15 cellular contexts compared by ENCODE assay signal in the genomic region with DNA sequence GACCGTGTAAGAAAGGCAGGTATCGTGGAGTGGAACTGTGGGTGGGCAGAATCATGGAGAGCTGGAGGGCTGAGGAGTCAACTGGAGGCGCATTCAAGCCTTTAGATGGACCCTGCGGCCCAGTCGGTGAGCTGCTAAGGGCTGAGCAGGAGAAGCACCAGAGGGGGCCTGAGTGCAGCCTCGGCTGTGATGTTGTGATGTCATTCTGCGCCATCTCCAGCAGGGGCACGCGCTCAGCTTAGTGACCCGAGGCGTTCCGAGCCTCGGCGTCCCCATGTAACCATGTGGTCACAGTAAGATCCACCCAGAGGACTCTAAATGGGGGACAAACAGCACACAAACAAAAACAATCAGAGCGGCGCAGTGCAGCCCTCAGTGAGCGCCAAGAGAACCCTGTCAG.
A peak's percentile ranks its signal among the peaks of the same experiment; 100 is the strongest.
DNase-seq lines count a peak whose midpoint lies in the region; ATAC-seq, FAIRE-seq and TF ChIP-seq lines count a peak whose summit lies in the region.
"Had no signal": no experiment of that assay in that cellular context is flagged by ENCODE, and none has a peak within 500 bp of the region (broad histone marks: within the 10 kb centered on the region; RNA-seq: fewer than 3 reads in every experiment).

No MANE protein-coding gene starts in this region.

- no peak overlapping the region for H3K4me3 ChIP-seq in A673 (ENCODE audit: low read depth, low read length, poor library complexity, severe bottlenecking)
- no peak overlapping the region for H3K4me3 ChIP-seq in GM23248
- no peak overlapping the region for H3K4me3 ChIP-seq in bronchial epithelial cell (ENCODE audit: low read depth, low read length)
- no peak overlapping the region for H3K4me3 ChIP-seq in neural progenitor cell
- H3K4me3 ChIP-seq: BLaER1 treated with 17β-estradiol and CSF1 and Interleukin-3, amounts not matched to agents 10 nM and 100 nM; hepatocyte had no signal

- H3K27me3 ChIP-seq in A673 (replicated peaks; ENCODE audit: insufficient read depth, low read depth, low read length, poor library complexity): no peaks in the 10 kb centered on the region
- no peaks in the 10 kb centered on the region for H3K27me3 ChIP-seq in GM23248 (replicated peaks; ENCODE audit: insufficient read depth)
- H3K27me3 ChIP-seq in bronchial epithelial cell (ENCODE audit: control insufficient read depth, insufficient read depth, low read length): no peaks in the 10 kb centered on the region
- H3K27me3 ChIP-seq in neural progenitor cell: no peaks in the 10 kb centered on the region
- H3K27me3 ChIP-seq: BLaER1 treated with 17β-estradiol and CSF1 and Interleukin-3, amounts not matched to agents 10 nM and 100 nM; hepatocyte had no signal

- TF ChIP-seq CTCF in A673 (conservative IDR thresholded peaks at IDR 0.05; ENCODE audit: low read depth, low read length) (0 out of 2 replicates have a peak, but pooled peaks have one; percentile 21), bronchial epithelial cell (IDR thresholded peaks at IDR 0.05; ENCODE audit: insufficient read depth, low read length, severe bottlenecking) (peak; percentile 2), neural progenitor cell (IDR thresholded peaks at IDR 0.05) (peak; percentile 50)

- H3K79me2 ChIP-seq in GM23248 (ENCODE audit: insufficient read depth) (peaks cover 89% of the 10 kb centered on the region), neural progenitor cell (ENCODE audit: low read depth) (peaks cover 74% of the 10 kb centered on the region)

- intact Hi-C loops in A673 (cut with micrococcal nuclease; ENCODE audit: unreplicated experiment): no loop called here

- H3K4me1 ChIP-seq in A673 (ENCODE audit: insufficient read depth, low read length, poor library complexity, severe bottlenecking) (no peaks in the 10 kb centered on the region), GM23248 (ENCODE audit: insufficient read depth) (peaks cover 42% of the 10 kb centered on the region), neural progenitor cell (no peaks in the 10 kb centered on the region)

- H3K9me3 ChIP-seq in A673 (ENCODE audit: low read depth, low read length, poor library complexity, severe bottlenecking) (no peaks in the 10 kb centered on the region), GM23248 (ENCODE audit: low read depth) (no peaks in the 10 kb centered on the region), neural progenitor cell (ENCODE audit: low read depth) (no peaks in the 10 kb centered on the region)
- H3K9me3 ChIP-seq: BLaER1 treated with 17β-estradiol and CSF1 and Interleukin-3, amounts not matched to agents 10 nM and 100 nM had no signal

- peaks cover 43% of the 10 kb centered on the region for H3K36me3 Mint-ChIP-seq in neural progenitor cell

- peaks cover 28% of the 10 kb centered on the region for H3K4me1 Mint-ChIP-seq in neural progenitor cell

- H3K27ac ChIP-seq in A673 (ENCODE audit: low read depth, low read length, poor library complexity, severe bottlenecking) (no peak overlapping the region), GM23248 (peak overlapping the region; percentile 99), neural progenitor cell (no peak overlapping the region)
- H3K27ac ChIP-seq: BLaER1 treated with 17β-estradiol and CSF1 and Interleukin-3, amounts not matched to agents 10 nM and 100 nM had no signal

- FAIRE-seq in bronchial epithelial cell (lab: Jason Lieb, UNC): peak; percentile 58

- H3F3A ChIP-seq in GM23248 (ENCODE audit: insufficient read depth) (peaks cover 46% of the 10 kb centered on the region), neural progenitor cell (ENCODE audit: low read depth) (no peaks in the 10 kb centered on the region)

- ATAC-seq in GM18873 (IDR thresholded peaks at IDR 0.05; ENCODE audit: low FRiP score, unreplicated experiment) (no peak), GM21381 (IDR thresholded peaks at IDR 0.05; ENCODE audit: unreplicated experiment) (no peak)
- ATAC-seq: right cardiac atrium had no signal

- H3K36me3 ChIP-seq in A673 (ENCODE audit: insufficient read depth, low read length, poor library complexity, severe bottlenecking): peaks cover 6% of the 10 kb centered on the region
- H3K36me3 ChIP-seq in GM23248 (ENCODE audit: low read depth): peaks cover 11% of the 10 kb centered on the region; the same call in 1 of the 2 replicates
- peaks cover 20% of the 10 kb centered on the region for H3K36me3 ChIP-seq in bronchial epithelial cell (ENCODE audit: control insufficient read depth, insufficient read depth, low read length)
- H3K36me3 ChIP-seq in neural progenitor cell: no peaks in the 10 kb centered on the region

- CTCF ChIA-PET in A673 (lab: Charles Lee): no interaction called here

- peak overlapping the region; percentile 7 for H3K27ac Mint-ChIP-seq in neural progenitor cell
- H3K27ac Mint-ChIP-seq: activated CD4-positive, alpha-beta memory T cell treated with anti-CD3 and anti-CD28 coated beads for 36 hours had no signal

- no peak overlapping the region for H3K4me3 Mint-ChIP-seq in neural progenitor cell
- H3K4me3 Mint-ChIP-seq: activated CD4-positive, alpha-beta memory T cell treated with anti-CD3 and anti-CD28 coated beads for 36 hours had no signal

- H3K9me3 Mint-ChIP-seq in neural progenitor cell: no peaks in the 10 kb centered on the region
- H3K9me3 Mint-ChIP-seq: activated CD4-positive, alpha-beta memory T cell treated with anti-CD3 and anti-CD28 coated beads for 36 hours had no signal

- 87 to 89% methylated on average over 17 of the region's 17 CpGs for WGBS in GM23248 (ENCODE audit: low coverage in 1 of 2, low lambda C conversion rate in 2 of 2, missing lambda C conversion rate in 2 of 2), 2 experiments

- DNase-seq in A673 (ENCODE audit: low spot score) (no peak), GM23248 (no peak), bronchial epithelial cell (ENCODE audit: low read depth) (no peak), neural progenitor cell (ENCODE audit: low spot score) (peak; percentile 70)
- DNase-seq in stimulated activated CD4-positive, alpha-beta T cell treated with anti-CD3 and anti-CD28 coated beads, Interleukin-2, amount 100 ng/mL, for 48 hours: no peak
- no peak for DNase-seq in effector CD4-positive, alpha-beta T cell
- DNase-seq: activated CD4-positive, alpha-beta memory T cell treated with anti-CD3 and anti-CD28 coated beads for 36 hours; GF-D8; NCI-H1694; T-helper 1 cell had no signal

- H4K20me1 ChIP-seq in GM23248 (ENCODE audit: insufficient read depth) (no peaks in the 10 kb centered on the region), neural progenitor cell (ENCODE audit: low read depth) (peaks cover 92% of the 10 kb centered on the region)

- H2AFZ ChIP-seq in GM23248: no peak overlapping the region
- H2AFZ ChIP-seq in neural progenitor cell (replicated peaks): no peak overlapping the region
- H2AFZ ChIP-seq: hepatocyte had no signal

- H3K9me2 ChIP-seq in GM23248 (ENCODE audit: insufficient read depth): no peaks in the 10 kb centered on the region

- H3K4me2 ChIP-seq in GM23248 (ENCODE audit: unreplicated experiment): peak overlapping the region; percentile 88
- no peak overlapping the region for H3K4me2 ChIP-seq in neural progenitor cell
- H3K4me2 ChIP-seq: BLaER1 treated with 17β-estradiol and CSF1 and Interleukin-3, amounts not matched to agents 10 nM and 100 nM; hepatocyte had no signal

- in situ Hi-C loops in GM23248 (cut with MboI): no loop called here

- H3K9ac ChIP-seq in GM23248: no peak overlapping the region
- H3K9ac ChIP-seq in neural progenitor cell: no peak overlapping the region
- H3K9ac ChIP-seq: BLaER1 treated with 17β-estradiol and CSF1 and Interleukin-3, amounts not matched to agents 10 nM and 100 nM had no signal

- peaks cover 9% of the 10 kb centered on the region for H3K27me3 Mint-ChIP-seq in neural progenitor cell (ENCODE audit: insufficient read depth, low read depth)
- H3K27me3 Mint-ChIP-seq: activated CD4-positive, alpha-beta memory T cell treated with anti-CD3 and anti-CD28 coated beads for 36 hours had no signal

- POLR2A ChIA-PET in A673 (lab: Charles Lee; ENCODE audit: low non-redundant PET): no interaction called here

- BruUV-seq in A673 (replicated peaks; lab: Mats Ljungman, UMichigan): no TSS peak
